In genomic region chr3:87435926-87436630, GRCh38 we compare ENCODE assay signal across 21 cellular contexts.
DNase-seq lines count a peak whose midpoint lies in the region; ATAC-seq and TF ChIP-seq lines count a peak whose summit lies in the region.
"Had no signal": no experiment of that assay in that cellular context is flagged by ENCODE, and none has a peak within 500 bp of the region (broad histone marks: within the 10 kb centered on the region; RNA-seq: fewer than 3 reads in every experiment).

No MANE protein-coding gene starts in this region.

- no peak for ATAC-seq in GM18511 (IDR thresholded peaks at IDR 0.05; ENCODE audit: unreplicated experiment)

- no peaks in the 10 kb centered on the region for H3F3A ChIP-seq in smooth muscle cell (ENCODE audit: low read depth)

- H3K9me3 ChIP-seq in smooth muscle cell (replicated peaks; ENCODE audit: low read depth): no peaks in the 10 kb centered on the region
- H3K9me3 ChIP-seq: Caco-2, MG63, SJSA1 had no signal

- H3K4me3 ChIP-seq in smooth muscle cell: no peak overlapping the region
- H3K4me3 ChIP-seq: MG63, SJSA1 had no signal

- no peak overlapping the region for H3K9ac ChIP-seq in smooth muscle cell (ENCODE audit: low read depth)

- H3K4me1 ChIP-seq in smooth muscle cell (ENCODE audit: low read depth): no peaks in the 10 kb centered on the region

- no peaks in the 10 kb centered on the region for H4K20me1 ChIP-seq in smooth muscle cell (ENCODE audit: low read depth)

- peak overlapping the region; percentile 76 for H3K27ac ChIP-seq in smooth muscle cell (ENCODE audit: low read depth)
- H3K27ac ChIP-seq: 22Rv1 had no signal

- no peak overlapping the region for H2AFZ ChIP-seq in smooth muscle cell (ENCODE audit: low read depth)

- no peaks in the 10 kb centered on the region for H3K36me3 ChIP-seq in smooth muscle cell (ENCODE audit: low read depth)
- H3K36me3 ChIP-seq: MG63, SJSA1 had no signal

- DNase-seq in DMS 273 (lab: John Stamatoyannopoulos, UW; ENCODE audit: unreplicated experiment): peak; percentile 6
- DNase-seq in DMS 273 treated with DMSO at 0.1 percent for 48 hours (lab: John Stamatoyannopoulos, UW): no peak
- peak; percentile 70 for DNase-seq in NCI-H1694 treated with DMSO at 0.1 percent for 48 hours (lab: John Stamatoyannopoulos, UW)
- peak; percentile 8 for DNase-seq in astrocyte of the hippocampus (ENCODE audit: low read depth, low spot score)
- DNase-seq in smooth muscle cell (lab: John Stamatoyannopoulos, UW; ENCODE audit: unreplicated experiment): no peak
- no peak for DNase-seq in T1000 (lab: John Stamatoyannopoulos, UW)
- DNase-seq in NCI-H526 (lab: John Stamatoyannopoulos, UW): no peak
- DNase-seq: Caco-2; CD4-positive, alpha-beta T cell; EL; H7; Karpas-422; MG63; NCI-H1048; NCI-H1436; NCI-H2081; NCI-H2227 treated with DMSO at 0.1 percent for 48 hours; NCI-H524 had no signal

- no peak overlapping the region for H3K4me2 ChIP-seq in smooth muscle cell

- 43% methylated on average over 5 of the region's 5 CpGs for WGBS in smooth muscle cell (ENCODE audit: low lambda C conversion rate)

- no peaks in the 10 kb centered on the region for H3K27me3 ChIP-seq in smooth muscle cell (ENCODE audit: low read depth)
- H3K27me3 ChIP-seq: MG63, SJSA1 had no signal

- H3K79me2 ChIP-seq in smooth muscle cell (ENCODE audit: low read depth): no peaks in the 10 kb centered on the region

- TF ChIP-seq CTCF in smooth muscle cell (IDR thresholded peaks at IDR 0.05; ENCODE audit: borderline replicate concordance, insufficient read depth, poor library complexity, severe bottlenecking): no peak

Comparison
In these comparisons a context has a peak if more than half of its experiments do, and no peak if none do; other contexts are left out.
1. DNase-seq: peak in DMS 273 (single experiment), NCI-H1694 treated with DMSO at 0.1 percent for 48 hours (single experiment) and astrocyte of the hippocampus (single experiment); none in DMS 273 treated with DMSO at 0.1 percent for 48 hours (single experiment), smooth muscle cell (single experiment), T1000 (single experiment) and NCI-H526 (0 of 2).